ENCODE assay signal across 14 cellular contexts in genomic region chr7:37289347-37289746, GRCh38.
A peak's percentile ranks its signal among the peaks of the same experiment; 100 is the strongest.
DNase-seq lines count a peak whose midpoint lies in the region; ATAC-seq and TF ChIP-seq lines count a peak whose summit lies in the region.
"Had no signal": no experiment of that assay in that cellular context is flagged by ENCODE, and none has a peak within 500 bp of the region (broad histone marks: within the 10 kb centered on the region; RNA-seq: fewer than 3 reads in every experiment).

No MANE protein-coding gene starts in this region.

- TF ChIP-seq CTCF in heart left ventricle (IDR thresholded peaks at IDR 0.05) (no peak), right atrium auricular region (IDR thresholded peaks at IDR 0.05) (no peak), glutamatergic neuron (IDR thresholded peaks at IDR 0.05; ENCODE audit: partially characterized antibody, unreplicated experiment) (no peak), thyroid gland (IDR thresholded peaks at IDR 0.05) (no peak)

- peaks cover 7 to 46% (median 29%) of the 10 kb centered on the region in 12 donors for H3K4me1 ChIP-seq in heart left ventricle
- peaks cover 0 to 34% of the 10 kb centered on the region in 2 donors for H3K4me1 ChIP-seq in right atrium auricular region
- peaks cover 29 to 38% of the 10 kb centered on the region in 2 donors for H3K4me1 ChIP-seq in thyroid gland
- H3K4me1 ChIP-seq: prostate gland had no signal

- TF ChIP-seq POLR2A in heart left ventricle (IDR thresholded peaks at IDR 0.05) (no peak), thyroid gland (IDR thresholded peaks at IDR 0.05) (no peak)

- no peak overlapping the region for H3K4me3 ChIP-seq in heart left ventricle
- no peak overlapping the region for H3K4me3 ChIP-seq in right atrium auricular region
- H3K4me3 ChIP-seq in thyroid gland (replicated peaks in 1 of 3): no peak overlapping the region
- H3K4me3 ChIP-seq: prostate gland had no signal

- no peaks in the 10 kb centered on the region for H3K36me3 ChIP-seq in heart left ventricle
- H3K36me3 ChIP-seq in right atrium auricular region: no peaks in the 10 kb centered on the region
- no peaks in the 10 kb centered on the region for H3K36me3 ChIP-seq in thyroid gland
- H3K36me3 ChIP-seq: prostate gland had no signal

- peaks cover 32% of the 10 kb centered on the region for H3K4me1 Mint-ChIP-seq in glutamatergic neuron (ENCODE audit: low read depth, unreplicated experiment)

- H3K36me3 Mint-ChIP-seq in glutamatergic neuron (ENCODE audit: unreplicated experiment): no peaks in the 10 kb centered on the region

- H3K9me3 Mint-ChIP-seq in glutamatergic neuron (ENCODE audit: unreplicated experiment): peaks cover 17% of the 10 kb centered on the region
- H3K9me3 Mint-ChIP-seq: activated CD4-positive, alpha-beta T cell treated with anti-CD3 and anti-CD28 coated beads, Interleukin-2, amount 10 ng/mL, durations not matched to agents 7 days and 5 days had no signal

- 34 to 49% (median 42%) methylated on average over 3 of the region's 3 CpGs for WGBS in heart left ventricle, 4 donors
- WGBS in thyroid gland, 2 donors: 68 to 83% methylated on average over 3 of the region's 3 CpGs

- no peaks in the 10 kb centered on the region for H3K9me3 ChIP-seq in heart left ventricle
- no peaks in the 10 kb centered on the region for H3K9me3 ChIP-seq in right atrium auricular region
- H3K9me3 ChIP-seq in thyroid gland: no peaks in the 10 kb centered on the region
- H3K9me3 ChIP-seq: prostate gland had no signal

- ATAC-seq in heart left ventricle: peak in 3 of 4 donors; percentile 61 to 79 (median 61)
- no peak for ATAC-seq in GM18909 (IDR thresholded peaks at IDR 0.05; ENCODE audit: poor library complexity, unreplicated experiment)

- intact Hi-C loops in heart left ventricle (cut with DNase I): loop anchor here in 6 of 10 donors (5.0 to 10.0 kb wide), 6 partner anchors 53 to 205 kb away; partner anchors contain the start of gene ELMO1 (in 3 of the 6)
- intact Hi-C loops in thyroid gland (cut with DNase I): no loop called here

- H3K27ac ChIP-seq in heart left ventricle: peak overlapping the region in 1 of 12 donors; percentile 25
- no peak overlapping the region for H3K27ac ChIP-seq in right atrium auricular region
- H3K27ac ChIP-seq in thyroid gland: peak overlapping the region in 2 of 3 donors; percentile 12 to 30
- H3K27ac ChIP-seq: prostate gland, RWPE1 had no signal

- H3K27ac Mint-ChIP-seq in glutamatergic neuron (ENCODE audit: unreplicated experiment): peak overlapping the region; percentile 97
- H3K27ac Mint-ChIP-seq: activated CD4-positive, alpha-beta T cell treated with anti-CD3 and anti-CD28 coated beads, Interleukin-2, amount 10 ng/mL, durations not matched to agents 7 days and 5 days had no signal

- H3K27me3 ChIP-seq in heart left ventricle (no peaks in the 10 kb centered on the region), right atrium auricular region (no peaks in the 10 kb centered on the region), thyroid gland (no peaks in the 10 kb centered on the region)

- peak overlapping the region; percentile 64 for H3K4me3 Mint-ChIP-seq in glutamatergic neuron (ENCODE audit: unreplicated experiment)
- H3K4me3 Mint-ChIP-seq: activated CD4-positive, alpha-beta T cell treated with anti-CD3 and anti-CD28 coated beads, Interleukin-2, amount 10 ng/mL, durations not matched to agents 7 days and 5 days had no signal

- H3K27me3 Mint-ChIP-seq in glutamatergic neuron (ENCODE audit: unreplicated experiment): peaks cover 8% of the 10 kb centered on the region
- H3K27me3 Mint-ChIP-seq: activated CD4-positive, alpha-beta T cell treated with anti-CD3 and anti-CD28 coated beads, Interleukin-2, amount 10 ng/mL, durations not matched to agents 7 days and 5 days had no signal

- DNase-seq in heart left ventricle: no peak
- DNase-seq in right atrium auricular region (ENCODE audit: low spot score): no peak
- peak; percentile 22 for DNase-seq in NCI-H82 treated with DMSO at 0.1 percent for 48 hours (lab: John Stamatoyannopoulos, UW; ENCODE audit: unreplicated experiment)
- DNase-seq in glutamatergic neuron: no peak
- DNase-seq in thyroid gland: no peak
- no peak for DNase-seq in ureter (ENCODE audit: low spot score)
- DNase-seq in AML-193 (lab: John Stamatoyannopoulos, UW): no peak
- DNase-seq: activated CD4-positive, alpha-beta T cell treated with anti-CD3 and anti-CD28 coated beads, Interleukin-2, amount 10 ng/mL, durations not matched to agents 7 days and 5 days; MM.1S; NCI-H446 treated with DMSO at 0.1 percent for 48 hours; T-helper 9 cell had no signal

Comparison
In these comparisons a context has a peak if more than half of its experiments do, and no peak if none do; other contexts are left out.
1. H3K27ac ChIP-seq: peak in thyroid gland (2 of 3); none in right atrium auricular region (0 of 2).